In the genomic region with DNA sequence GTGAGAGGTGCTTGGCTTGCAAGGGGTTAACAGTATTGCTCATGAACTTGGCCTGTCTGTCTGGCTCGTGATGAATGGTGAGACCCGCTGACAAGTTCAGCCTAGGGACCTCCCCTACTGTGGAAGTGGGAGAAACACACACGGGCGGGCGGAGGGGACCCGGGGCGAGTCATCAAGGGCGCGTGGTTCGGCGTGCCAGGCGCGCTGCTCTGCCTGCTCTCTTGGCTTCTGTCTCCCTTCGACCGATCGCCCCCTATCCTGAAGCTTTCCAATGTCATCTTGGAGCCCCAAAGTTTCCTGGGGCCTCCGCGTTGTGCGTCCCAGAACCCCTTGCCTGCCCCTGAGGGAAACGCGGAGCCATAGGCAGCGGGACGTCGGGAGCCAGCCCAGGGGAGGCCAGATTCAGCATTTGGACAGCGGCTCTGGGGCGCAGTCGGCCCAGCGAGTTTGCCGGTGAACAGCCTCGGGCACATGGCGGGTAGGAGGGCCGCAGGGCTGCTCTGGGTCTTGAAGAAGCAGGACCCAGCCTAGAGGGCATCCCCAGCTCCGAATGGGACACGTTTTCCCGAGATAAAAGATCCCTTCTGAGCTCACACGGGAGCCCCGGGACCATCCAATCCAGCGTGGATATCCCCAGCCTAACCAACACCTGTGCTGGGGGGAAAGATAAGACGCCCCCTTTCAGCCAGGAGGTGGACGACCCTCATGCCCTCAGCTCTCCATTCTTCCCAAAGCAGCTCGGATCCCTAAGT, we compare ENCODE assay signal across 8 cellular contexts. TPM values are rescaled to one million over a fixed set of nuclear protein-coding genes. Genes with fewer than 3 reads are reported as not detected.
DNase-seq lines count a peak whose midpoint lies in the region; FAIRE-seq and TF ChIP-seq lines count a peak whose summit lies in the region.

No MANE protein-coding gene starts in this region.

- H3K4me1 ChIP-seq in adipocyte (ENCODE audit: control insufficient read depth, insufficient read depth, low read length): peaks cover 6% of the 10 kb centered on the region
- peaks cover 3 to 8% of the 10 kb centered on the region in 2 donors for H3K4me1 ChIP-seq in ascending aorta

- no peak overlapping the region for H3K9ac ChIP-seq in adipocyte (ENCODE audit: low read length)

- H3K36me3 Mint-ChIP-seq in CD14-positive monocyte: peaks cover 7 to 22% of the 10 kb centered on the region in 2 donors

- intact Hi-C loops in CD14-positive monocyte (cut with micrococcal nuclease) (loop anchor here (5.0 kb wide), 2 partner anchors 36 to 46 kb away; no protein-coding TSS in a partner anchor), ascending aorta (cut with DNase I) (no loop called here)

- peak; percentile 5 to 10 for DNase-seq in AML-193 (lab: John Stamatoyannopoulos, UW)
- DNase-seq in HTR-8/SVneo (ENCODE audit: insufficient read length, low spot score): peak; percentile 84
- peak; percentile 56 for DNase-seq in SW480 (ENCODE audit: low spot score)
- DNase-seq in adipocyte (ENCODE audit: low read depth): peak; percentile 76
- peak in 43 of 51 donors; percentile 19 to 82 (median 62) for DNase-seq in hypothalamus (lab: John Stamatoyannopoulos, UW)
- peak; percentile 72 for DNase-seq in stimulated activated CD4-positive, alpha-beta T cell treated with anti-CD3 and anti-CD28 coated beads, Interleukin-15, amount 100 ng/mL, for 24 hours
- DNase-seq in CD14-positive monocyte (ENCODE audit: low spot score): no peak
- DNase-seq in ascending aorta (ENCODE audit: low spot score in 2 of 2): no peak

- no peak overlapping the region for H3K27ac Mint-ChIP-seq in CD14-positive monocyte

- H3K9me3 ChIP-seq in adipocyte (ENCODE audit: control insufficient read depth, low read length) (no peaks in the 10 kb centered on the region), ascending aorta (no peaks in the 10 kb centered on the region)

- FAIRE-seq in HTR-8/SVneo (lab: Jason Lieb, UNC): peak; percentile 28

- H3K27me3 Mint-ChIP-seq in CD14-positive monocyte (ENCODE audit: low read depth in 3 of 3): peaks cover 86 to 98% (median 91%) of the 10 kb centered on the region in 3 donors

- no peak overlapping the region for H3K4me3 ChIP-seq in adipocyte (ENCODE audit: low read length)
- no peak overlapping the region for H3K4me3 ChIP-seq in ascending aorta

- peaks cover 0 to 31% (median 19%) of the 10 kb centered on the region in 7 donors for H3K9me3 Mint-ChIP-seq in CD14-positive monocyte

- H3K27me3 ChIP-seq in adipocyte (replicated peaks; ENCODE audit: control insufficient read depth, insufficient read depth, low read length): peaks cover 90% of the 10 kb centered on the region
- H3K27me3 ChIP-seq in ascending aorta: peaks cover 42% of the 10 kb centered on the region

- no peak for TF ChIP-seq CTCF in CD14-positive monocyte (IDR thresholded peaks at IDR 0.05)
- no peak for TF ChIP-seq CTCF in ascending aorta (IDR thresholded peaks at IDR 0.05)

- H3K36me3 ChIP-seq in adipocyte (ENCODE audit: control insufficient read depth, insufficient read depth, low read length, severe bottlenecking): no peaks in the 10 kb centered on the region
- H3K36me3 ChIP-seq in ascending aorta: no peaks in the 10 kb centered on the region

- H3K4me3 Mint-ChIP-seq in CD14-positive monocyte: peak overlapping the region in 1 of 2 donors; percentile 87

- peaks cover 51% of the 10 kb centered on the region for H3K4me1 Mint-ChIP-seq in CD14-positive monocyte

- H3K27ac ChIP-seq in ascending aorta: no peak overlapping the region

RNA-seq across cellular contexts. Expression of a gene that starts 27.0 kb away (rescaled TPM):
- 10 to 100 TPM; 19.2 to 21.6 TPM for polyA plus RNA-seq in CD14-positive monocyte
- total RNA-seq in ascending aorta: 69.1 TPM

Comparison
In these comparisons a context has a peak if more than half of its experiments do, and no peak if none do; other contexts are left out.
1. DNase-seq: peak in AML-193 (2 of 2), HTR-8/SVneo (single experiment), SW480 (single experiment), adipocyte (single experiment), hypothalamus (43 of 51) and stimulated activated CD4-positive, alpha-beta T cell treated with anti-CD3 and anti-CD28 coated beads, Interleukin-15, amount 100 ng/mL, for 24 hours (single experiment); none in CD14-positive monocyte (single experiment) and ascending aorta (0 of 2).